In the genomic region with DNA sequence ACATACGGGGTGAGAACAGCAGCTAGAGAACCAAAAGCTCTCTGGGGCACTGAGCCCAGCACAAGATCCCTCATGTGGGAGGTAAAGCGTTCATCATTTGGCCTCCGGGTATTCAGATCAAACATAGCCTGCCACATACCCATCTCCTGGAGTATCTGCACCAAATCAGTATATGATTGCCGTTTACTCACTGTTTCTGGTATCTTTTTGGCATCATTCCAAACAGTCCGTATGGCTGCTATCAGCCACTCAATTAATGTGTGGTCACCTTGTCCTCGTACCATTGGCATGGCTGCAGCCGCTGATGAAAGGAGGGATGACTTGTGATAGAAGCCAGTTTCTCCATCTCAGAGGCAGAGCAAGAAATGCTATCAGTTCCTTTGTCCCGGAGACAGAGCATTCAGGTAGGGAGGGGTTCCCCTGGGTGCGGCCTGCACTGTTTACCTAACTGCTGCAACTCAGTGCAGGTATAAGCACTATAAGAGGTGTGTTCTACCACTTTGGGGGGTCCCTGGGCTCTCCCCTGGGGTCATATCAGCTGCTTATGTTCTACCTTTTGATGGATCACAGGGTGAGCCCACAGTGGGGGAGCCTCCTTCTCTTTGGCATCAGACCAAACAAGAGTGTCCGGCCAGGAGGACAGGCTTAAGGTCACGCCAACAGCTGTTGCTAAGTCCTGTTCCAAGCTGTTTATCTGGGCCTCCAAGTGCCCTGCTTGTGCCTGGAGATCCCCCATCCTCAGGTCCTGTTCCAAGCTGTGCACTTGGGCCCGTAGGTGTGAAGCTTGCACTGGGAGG, we compare ENCODE assay signal across 1 cellular context.
TF ChIP-seq lines count a peak whose summit lies in the region.

No MANE protein-coding gene starts in this region.

TF ChIP-seq in SK-N-SH treated with all-trans-retinoic acid at 6 μM for 48 hours, 23 proteins besides CTCF, POLR2A, EP300 and RAD21:
- TF ChIP-seq, protein P1, sequence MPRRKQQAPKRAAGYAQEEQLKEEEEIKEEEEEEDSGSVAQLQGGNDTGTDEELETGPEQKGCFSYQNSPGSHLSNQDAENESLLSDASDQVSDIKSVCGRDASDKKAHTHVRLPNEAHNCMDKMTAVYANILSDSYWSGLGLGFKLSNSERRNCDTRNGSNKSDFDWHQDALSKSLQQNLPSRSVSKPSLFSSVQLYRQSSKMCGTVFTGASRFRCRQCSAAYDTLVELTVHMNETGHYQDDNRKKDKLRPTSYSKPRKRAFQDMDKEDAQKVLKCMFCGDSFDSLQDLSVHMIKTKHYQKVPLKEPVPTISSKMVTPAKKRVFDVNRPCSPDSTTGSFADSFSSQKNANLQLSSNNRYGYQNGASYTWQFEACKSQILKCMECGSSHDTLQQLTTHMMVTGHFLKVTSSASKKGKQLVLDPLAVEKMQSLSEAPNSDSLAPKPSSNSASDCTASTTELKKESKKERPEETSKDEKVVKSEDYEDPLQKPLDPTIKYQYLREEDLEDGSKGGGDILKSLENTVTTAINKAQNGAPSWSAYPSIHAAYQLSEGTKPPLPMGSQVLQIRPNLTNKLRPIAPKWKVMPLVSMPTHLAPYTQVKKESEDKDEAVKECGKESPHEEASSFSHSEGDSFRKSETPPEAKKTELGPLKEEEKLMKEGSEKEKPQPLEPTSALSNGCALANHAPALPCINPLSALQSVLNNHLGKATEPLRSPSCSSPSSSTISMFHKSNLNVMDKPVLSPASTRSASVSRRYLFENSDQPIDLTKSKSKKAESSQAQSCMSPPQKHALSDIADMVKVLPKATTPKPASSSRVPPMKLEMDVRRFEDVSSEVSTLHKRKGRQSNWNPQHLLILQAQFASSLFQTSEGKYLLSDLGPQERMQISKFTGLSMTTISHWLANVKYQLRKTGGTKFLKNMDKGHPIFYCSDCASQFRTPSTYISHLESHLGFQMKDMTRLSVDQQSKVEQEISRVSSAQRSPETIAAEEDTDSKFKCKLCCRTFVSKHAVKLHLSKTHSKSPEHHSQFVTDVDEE (CRISPR knock-in tag; IDR thresholded peaks at IDR 0.05) = no peak
- TF ChIP-seq ZFP3 (CRISPR knock-in tag; IDR thresholded peaks at IDR 0.05) = no peak
- TF ChIP-seq ESRRG (CRISPR knock-in tag; IDR thresholded peaks at IDR 0.05) = no peak
- no peak for TF ChIP-seq GLIS3 (CRISPR knock-in tag; IDR thresholded peaks at IDR 0.05)
- no peak for TF ChIP-seq CSDC2 (CRISPR knock-in tag; IDR thresholded peaks at IDR 0.05)
- no peak for TF ChIP-seq ZC3H10 (CRISPR knock-in tag; IDR thresholded peaks at IDR 0.05)
- TF ChIP-seq SNAI2 (CRISPR knock-in tag; IDR thresholded peaks at IDR 0.05) = no peak
- TF ChIP-seq TOX (CRISPR knock-in tag; IDR thresholded peaks at IDR 0.05; ENCODE audit: borderline replicate concordance) = no peak
- TF ChIP-seq, protein P2, sequence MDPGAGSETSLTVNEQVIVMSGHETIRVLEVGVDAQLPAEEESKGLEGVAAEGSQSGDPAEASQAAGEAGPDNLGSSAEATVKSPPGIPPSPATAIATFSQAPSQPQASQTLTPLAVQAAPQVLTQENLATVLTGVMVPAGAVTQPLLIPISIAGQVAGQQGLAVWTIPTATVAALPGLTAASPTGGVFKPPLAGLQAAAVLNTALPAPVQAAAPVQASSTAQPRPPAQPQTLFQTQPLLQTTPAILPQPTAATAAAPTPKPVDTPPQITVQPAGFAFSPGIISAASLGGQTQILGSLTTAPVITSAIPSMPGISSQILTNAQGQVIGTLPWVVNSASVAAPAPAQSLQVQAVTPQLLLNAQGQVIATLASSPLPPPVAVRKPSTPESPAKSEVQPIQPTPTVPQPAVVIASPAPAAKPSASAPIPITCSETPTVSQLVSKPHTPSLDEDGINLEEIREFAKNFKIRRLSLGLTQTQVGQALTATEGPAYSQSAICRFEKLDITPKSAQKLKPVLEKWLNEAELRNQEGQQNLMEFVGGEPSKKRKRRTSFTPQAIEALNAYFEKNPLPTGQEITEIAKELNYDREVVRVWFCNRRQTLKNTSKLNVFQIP (CRISPR knock-in tag; IDR thresholded peaks at IDR 0.05; ENCODE audit: borderline replicate concordance, low read depth) = no peak
